ENCODE assay signal across 35 cellular contexts in genomic region chr7:15651693-15652092, GRCh38. TPM values are rescaled to one million over a fixed set of nuclear protein-coding genes. Genes with fewer than 3 reads are reported as not detected.
"Had no signal": no experiment of that assay in that cellular context is flagged by ENCODE, and none has a peak within 500 bp of the region (broad histone marks: within the 10 kb centered on the region; RNA-seq: fewer than 3 reads in every experiment).

No MANE protein-coding gene starts in this region.

- H3K27ac ChIP-seq: adrenal gland, body of pancreas, brain microvascular endothelial cell, breast epithelium, VCaP had no signal

- H3K4me3 ChIP-seq: adrenal gland, body of pancreas, breast epithelium had no signal

- ATAC-seq: activated CD8-positive, alpha-beta T cell treated with anti-CD3 and anti-CD28 coated beads for 36 hours; activated naive CD4-positive, alpha-beta T cell treated with anti-CD3 and anti-CD28 coated beads, Interleukin-2, amount 50 U/mL, for 72 hours; activated T-cell treated with anti-CD3 and anti-CD28 coated beads, Interleukin-2, amount 50 U/mL, for 4 hours; activated T-cell treated with anti-CD3 and anti-CD28 coated beads, Interleukin-2, amount 50 U/mL, for 72 hours; activated T-helper 17 cell treated with anti-CD3 and anti-CD28 coated beads, Interleukin-2, amount 50 U/mL, for 72 hours; body of pancreas had no signal

- FAIRE-seq: astrocyte, TTC549 had no signal

- H3K9me3 ChIP-seq: adrenal gland, body of pancreas had no signal

- H3K27me3 ChIP-seq: adrenal gland, body of pancreas, brain microvascular endothelial cell, breast epithelium had no signal

- H3K4me1 ChIP-seq: adrenal gland, body of pancreas, breast epithelium had no signal

- DNase-seq: activated B cell treated with CpG ODN at 0.5 μM for 24 hours; activated CD4-positive, alpha-beta memory T cell treated with anti-CD3 and anti-CD28 coated beads for 36 hours; activated CD4-positive, alpha-beta T cell treated with anti-CD3 and anti-CD28 coated beads for 4 hours; activated CD4-positive, alpha-beta T cell treated with anti-CD3 and anti-CD28 coated beads, Interleukin-2, amount 10 ng/mL, durations not matched to agents 24 days and 14 days; activated CD4-positive, alpha-beta T cell treated with anti-CD3 and anti-CD28 coated beads, Interleukin-2, amount 50 U/mL, for 1 hour; activated CD4-positive, alpha-beta T cell treated with anti-CD3 and anti-CD28 coated beads, Interleukin-2, amount 50 U/mL, for 4 hours; activated CD4-positive, CD25-positive, alpha-beta regulatory T cell treated with anti-CD3 and anti-CD28 coated beads, Interleukin-2, amount 50 U/mL, for 72 hours; activated CD8-positive, alpha-beta memory T cell treated with anti-CD3 and anti-CD28 coated beads, Interleukin-2, amount 50 U/mL, for 4 hours; activated CD8-positive, alpha-beta T cell treated with anti-CD3 and anti-CD28 coated beads for 36 hours; activated effector memory CD4-positive, alpha-beta T cell treated with anti-CD3 and anti-CD28 coated beads, Interleukin-2, amount 50 U/mL, for 16 hours; activated gamma-delta T cell treated with Interleukin-2 at 50 U/mL for 16 hours; activated naive CD4-positive, alpha-beta T cell; activated naive CD4-positive, alpha-beta T cell treated with anti-CD3 and anti-CD28 coated beads for 36 hours; activated naive CD4-positive, alpha-beta T cell treated with anti-CD3 and anti-CD28 coated beads, Interleukin-2, amount 50 U/mL, for 16 hours; activated naive CD8-positive, alpha-beta T cell treated with anti-CD3 and anti-CD28 coated beads for 36 hours; activated T-cell treated with anti-CD3 and anti-CD28 coated beads for 4 hours; activated T-cell treated with anti-CD3 and anti-CD28 coated beads, Interleukin-2, amount 50 U/mL, for 1 hour; activated T-cell treated with anti-CD3 and anti-CD28 coated beads, Interleukin-2, amount 50 U/mL, for 4 hours; activated T-cell treated with anti-CD3 and anti-CD28 coated beads, Interleukin-2, amount 50 U/mL, for 72 hours; adrenal gland; amniotic stem cell; aorta; body of pancreas; brain microvascular endothelial cell; central memory CD4-positive, alpha-beta T cell; T-helper 2 cell; T-helper 9 cell had no signal

- H3K36me3 ChIP-seq: adrenal gland, brain microvascular endothelial cell, breast epithelium had no signal

RNA-seq across cellular contexts. Expression of gene MEOX2, which starts 34.8 kb away (rescaled TPM):
- total RNA-seq: activated B cell treated with CpG ODN at 0.5 μM for 24 hours; activated CD4-positive, alpha-beta memory T cell treated with anti-CD3 and anti-CD28 coated beads for 36 hours; activated CD4-positive, alpha-beta T cell treated with anti-CD3 and anti-CD28 coated beads, Interleukin-2, amount 10 ng/mL, durations not matched to agents 24 days and 14 days; activated CD8-positive, alpha-beta memory T cell treated with anti-CD3 and anti-CD28 coated beads for 36 hours; activated CD8-positive, alpha-beta T cell treated with anti-CD3 and anti-CD28 coated beads for 36 hours; activated naive CD4-positive, alpha-beta T cell treated with anti-CD3 and anti-CD28 coated beads for 36 hours; activated naive CD4-positive, alpha-beta T cell treated with anti-CD3 and anti-CD28 coated beads, Interleukin-2, amount 50 U/mL, for 72 hours; activated naive CD8-positive, alpha-beta T cell treated with anti-CD3 and anti-CD28 coated beads for 36 hours; activated T-cell treated with anti-CD3 and anti-CD28 coated beads, Interleukin-2, amount 50 U/mL, for 4 hours; activated T-cell treated with anti-CD3 and anti-CD28 coated beads, Interleukin-2, amount 50 U/mL, for 72 hours; activated T-helper 1 cell treated with anti-CD3 and anti-CD28 coated beads, Interleukin-12 subunit alpha, Interleukin-12 subunit beta, Interleukin-2, Interleukin-4 antibody, amounts not matched to agents 30 ng/mL and 10 ng/mL and 1 ng/mL, durations not matched to agents 14 hours and 24 hours and 36 hours; activated T-helper 17 cell treated with anti-CD3 and anti-CD28 coated beads, Interleukin-2, amount 50 U/mL, for 72 hours; astrocyte had no signal
